25 cellular contexts compared by ENCODE assay signal in the genomic region with DNA sequence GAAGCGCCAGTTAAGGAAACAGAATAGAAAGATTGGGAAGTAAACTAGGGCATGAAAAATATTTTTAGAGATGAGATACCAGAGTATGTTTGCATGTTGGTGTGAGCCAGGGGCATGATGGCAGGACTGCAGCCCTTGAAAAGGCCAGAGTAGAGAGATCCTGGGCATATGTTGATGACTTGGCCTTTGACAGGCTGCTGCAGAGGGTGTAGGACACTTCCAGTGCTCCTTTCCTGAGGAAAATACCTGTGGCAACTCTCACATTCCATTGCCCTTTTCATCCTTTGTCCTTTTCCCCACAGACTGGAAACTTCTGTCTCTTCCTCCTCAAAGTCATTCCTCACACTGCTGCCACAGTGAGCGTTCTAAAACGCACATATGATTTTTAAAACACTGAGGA.
"Had no signal": no experiment of that assay in that cellular context is flagged by ENCODE, and none has a peak within 500 bp of the region (broad histone marks: within the 10 kb centered on the region; RNA-seq: fewer than 3 reads in every experiment).

No MANE protein-coding gene starts in this region.

- FAIRE-seq: TTC549 had no signal

- H3K4me3 ChIP-seq: adrenal gland, SJCRH30, SK-N-MC had no signal

- H3K27ac ChIP-seq: adrenal gland, brain microvascular endothelial cell, SJCRH30, SK-N-MC had no signal

- DNase-seq: activated B cell treated with CpG ODN at 0.5 μM for 24 hours; activated CD4-positive, alpha-beta memory T cell treated with anti-CD3 and anti-CD28 coated beads for 36 hours; activated CD4-positive, alpha-beta T cell treated with anti-CD3 and anti-CD28 coated beads for 4 hours; activated CD4-positive, alpha-beta T cell treated with anti-CD3 and anti-CD28 coated beads, Interleukin-2, amount 50 U/mL, for 1 hour; activated CD4-positive, CD25-positive, alpha-beta regulatory T cell treated with anti-CD3 and anti-CD28 coated beads, Interleukin-2, amount 50 U/mL, for 72 hours; activated CD8-positive, alpha-beta memory T cell treated with anti-CD3 and anti-CD28 coated beads, Interleukin-2, amount 50 U/mL, for 4 hours; activated gamma-delta T cell treated with Interleukin-2 at 50 U/mL for 16 hours; activated naive CD4-positive, alpha-beta T cell treated with anti-CD3 and anti-CD28 coated beads for 36 hours; activated T-cell treated with anti-CD3 and anti-CD28 coated beads for 4 hours; activated T-cell treated with anti-CD3 and anti-CD28 coated beads, Interleukin-2, amount 50 U/mL, for 4 hours; adrenal gland; brain microvascular endothelial cell; central memory CD4-positive, alpha-beta T cell; Karpas-422; KBM-7; NCI-H1092; NCI-H1436 treated with DMSO at 0.1 percent for 48 hours; NCI-H1694 treated with DMSO at 0.1 percent for 48 hours; NCI-H2029; NCI-H345; NCI-H524 treated with DMSO at 0.1 percent for 48 hours; SHP77; SJCRH30 had no signal

- H3K36me3 ChIP-seq: adrenal gland, brain microvascular endothelial cell, SJCRH30 had no signal

- H3K27me3 ChIP-seq: adrenal gland, brain microvascular endothelial cell had no signal

- H3K9me3 ChIP-seq: adrenal gland, SJCRH30 had no signal
